Comparison of ENCODE assay signal across 9 cellular contexts in the genomic region with DNA sequence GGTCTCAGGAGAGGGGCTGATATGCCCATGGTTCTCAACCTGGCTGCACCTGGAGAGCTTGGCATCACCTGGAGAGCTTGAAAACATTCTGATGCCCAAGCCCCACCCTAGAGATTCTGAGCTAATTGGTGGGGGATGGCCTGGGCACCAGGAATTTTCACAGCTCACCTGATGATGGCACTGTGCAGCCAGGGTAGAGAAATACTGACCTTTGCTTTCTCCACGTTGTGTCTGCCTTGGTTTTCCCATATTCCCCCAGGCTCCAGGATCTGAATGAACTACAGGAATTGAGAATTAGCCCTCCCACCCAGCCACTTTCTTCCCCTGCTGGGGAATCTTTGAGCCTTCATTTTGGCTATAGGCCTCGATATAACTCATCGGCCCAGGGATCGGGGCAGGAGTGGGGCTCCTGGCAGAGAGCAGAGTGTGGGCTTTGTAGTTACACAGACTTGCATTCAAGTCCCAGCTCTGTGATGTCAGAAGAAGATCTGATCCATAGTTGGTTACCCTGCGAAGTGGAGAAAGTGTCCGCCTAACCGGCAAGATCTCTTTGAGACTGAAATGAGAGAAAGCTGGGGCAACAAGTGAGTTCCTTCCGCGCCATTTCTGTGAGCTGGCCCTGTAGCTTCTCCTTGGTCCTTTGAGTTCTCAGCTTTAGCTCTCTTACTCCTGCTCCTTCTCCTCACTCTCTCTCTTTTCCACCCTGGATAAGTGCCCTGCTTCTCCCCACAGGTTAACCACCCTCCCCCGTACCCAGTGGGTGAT. TPM values are rescaled to one million over a fixed set of nuclear protein-coding genes. Genes with fewer than 3 reads are reported as not detected.
DNase-seq lines count a peak whose midpoint lies in the region; ATAC-seq, FAIRE-seq and TF ChIP-seq lines count a peak whose summit lies in the region.
"Had no signal": no experiment of that assay in that cellular context is flagged by ENCODE, and none has a peak within 500 bp of the region (broad histone marks: within the 10 kb centered on the region; RNA-seq: fewer than 3 reads in every experiment).

No MANE protein-coding gene starts in this region.

- peaks cover 28% of the 10 kb centered on the region for H3K27me3 Mint-ChIP-seq in activated B cell treated with CpG ODN at 0.5 μM for 24 hours

- TF ChIP-seq CTCF in activated B cell treated with CpG ODN at 0.5 μM for 24 hours (IDR thresholded peaks at IDR 0.05) (no peak), kidney (IDR thresholded peaks at IDR 0.05; ENCODE audit: borderline replicate concordance, extremely low read depth, insufficient read depth) (peak; percentile 41)

- CTCF ChIA-PET in activated B cell treated with CpG ODN at 0.5 μM for 24 hours (lab: Charles Lee): interaction anchor here (0.6 to 4.0 kb wide), 5 partner anchors 10 to 338 kb away, joined by 3 to 64 read pairs (median 3); no protein-coding TSS in a partner anchor

- H3K4me1 Mint-ChIP-seq in activated B cell treated with CpG ODN at 0.5 μM for 24 hours: no peaks in the 10 kb centered on the region

- H3K36me3 ChIP-seq in kidney (ENCODE audit: control insufficient read depth in 1 of 2, insufficient read depth in 2 of 2, low read length in 2 of 2): no peaks in the 10 kb centered on the region

- no peak overlapping the region for H3K27ac ChIP-seq in kidney (ENCODE audit: low read depth in 2 of 2, low read length in 2 of 2)

- no peak overlapping the region for H3K4me3 Mint-ChIP-seq in activated B cell treated with CpG ODN at 0.5 μM for 24 hours
- H3K4me3 Mint-ChIP-seq: T-helper 1 cell treated with Interleukin-12 subunit alpha and Interleukin-12 subunit beta and Interleukin-4 antibody, amounts not matched to agents 30 μg/mL and 1 μg/mL, for 36 hours had no signal

- H3K9ac ChIP-seq in kidney (ENCODE audit: low read length in 2 of 2): no peak overlapping the region

- no peak overlapping the region for H3K4me3 ChIP-seq in kidney (ENCODE audit: low read length in 2 of 2)

- H3K4me1 ChIP-seq in kidney (ENCODE audit: control insufficient read depth in 1 of 2, insufficient read depth in 1 of 2, low read depth in 1 of 2, low read length in 2 of 2): no peaks in the 10 kb centered on the region

- no peak for FAIRE-seq in kidney (lab: Jason Lieb, UNC)

- intact Hi-C loops in activated B cell treated with CpG ODN at 0.5 μM for 24 hours (cut with micrococcal nuclease): no loop called here
- intact Hi-C loops in kidney (cut with DNase I): no loop called here

- H3K9me3 ChIP-seq in kidney (ENCODE audit: control insufficient read depth in 1 of 2, low read length in 2 of 2): no peaks in the 10 kb centered on the region

- in situ Hi-C loops in G401 (cut with HindIII; ENCODE audit: low sequenced_read_pairs): no loop called here

- H3K36me3 Mint-ChIP-seq in activated B cell treated with CpG ODN at 0.5 μM for 24 hours (ENCODE audit: low read depth): no peaks in the 10 kb centered on the region

- H3K27ac Mint-ChIP-seq in activated B cell treated with CpG ODN at 0.5 μM for 24 hours: no peak overlapping the region
- H3K27ac Mint-ChIP-seq: T-helper 1 cell treated with Interleukin-12 subunit alpha and Interleukin-12 subunit beta and Interleukin-4 antibody, amounts not matched to agents 30 μg/mL and 1 μg/mL, for 36 hours had no signal

- DNase-seq in G401 (ENCODE audit: low spot score): peak; percentile 24
- peak; percentile 49 for DNase-seq in M059J (ENCODE audit: low read depth)
- no peak for DNase-seq in activated B cell treated with CpG ODN at 0.5 μM for 24 hours
- DNase-seq in kidney: no peak
- DNase-seq in central memory CD4-positive, alpha-beta T cell: no peak
- no peak for DNase-seq in GDM1 (lab: John Stamatoyannopoulos, UW)
- no peak for DNase-seq in NCI-H1436 treated with DMSO at 0.1 percent for 48 hours (lab: John Stamatoyannopoulos, UW)

- POLR2A ChIA-PET in activated B cell treated with CpG ODN at 0.5 μM for 24 hours (lab: Charles Lee): interaction anchor here (0.6 kb wide), 1 partner anchor 181 kb away, joined by 4 read pairs; no protein-coding TSS in a partner anchor

- ATAC-seq in activated B cell treated with CpG ODN at 0.5 μM for 24 hours (ENCODE audit: low read depth) (peak; percentile 40), GM18520 (IDR thresholded peaks at IDR 0.05; ENCODE audit: unreplicated experiment) (no peak)

- H3K9me3 Mint-ChIP-seq in activated B cell treated with CpG ODN at 0.5 μM for 24 hours: no peaks in the 10 kb centered on the region
- H3K9me3 Mint-ChIP-seq: T-helper 1 cell treated with Interleukin-12 subunit alpha and Interleukin-12 subunit beta and Interleukin-4 antibody, amounts not matched to agents 30 μg/mL and 1 μg/mL, for 36 hours had no signal

RNA-seq across cellular contexts. Expression of a gene that starts 33.1 kb away (rescaled TPM):
- total RNA-seq in G401 (2014; rRNA removed; shearing (Covaris generic)): 28.6 and 35.9 TPM in 2 replicates
- total RNA-seq in M059J (2014; rRNA removed; shearing (Covaris generic)): 30.7 and 37.5 TPM in 2 replicates
- total RNA-seq in activated B cell treated with CpG ODN at 0.5 μM for 24 hours (16.9 and 23.2 TPM in 2 replicates), kidney (31.6 TPM)
- polyA plus RNA-seq in kidney (ENCODE audit: insufficient read depth, low read depth, low replicate concordance): 18.1 TPM

Comparison
In these comparisons a context has a peak if more than half of its experiments do, and no peak if none do; other contexts are left out.
1. DNase-seq: peak in G401 (single experiment) and M059J (single experiment); none in activated B cell treated with CpG ODN at 0.5 μM for 24 hours (single experiment), kidney (single experiment), central memory CD4-positive, alpha-beta T cell (single experiment), GDM1 (single experiment) and NCI-H1436 treated with DMSO at 0.1 percent for 48 hours (single experiment).